In the genomic region with DNA sequence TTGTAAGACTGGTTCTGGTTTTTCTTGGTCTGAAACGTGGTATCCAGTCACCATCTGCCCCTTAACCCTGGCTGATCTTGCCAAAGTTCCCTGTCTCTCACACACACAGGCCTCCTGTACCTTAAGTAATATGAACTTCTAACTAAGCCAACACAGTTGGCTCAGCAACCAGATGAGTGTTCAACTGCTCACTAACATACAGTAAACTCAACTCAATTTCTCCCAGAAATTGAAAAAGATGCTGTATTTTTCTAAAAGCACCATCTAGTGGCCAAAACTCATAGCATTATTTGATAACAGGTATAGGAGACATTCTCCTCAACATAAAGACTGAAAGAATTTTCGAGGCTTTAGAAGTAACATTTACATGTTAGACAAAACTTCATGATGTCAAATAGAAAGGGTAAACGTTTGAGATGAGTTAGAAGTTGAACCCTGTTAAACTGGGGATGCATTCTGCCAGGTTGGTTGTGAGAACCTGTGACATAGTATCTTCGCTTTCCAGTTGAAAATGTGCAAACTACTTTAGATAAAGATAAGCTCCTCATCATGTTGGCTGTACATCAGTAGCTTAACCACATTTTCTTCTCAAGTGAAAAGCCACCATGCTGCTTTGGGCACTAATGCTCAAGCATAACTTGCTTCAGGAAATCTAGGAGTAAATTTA, we compare ENCODE assay signal across 2 cellular contexts.
TF ChIP-seq lines count a peak whose summit lies in the region.

No MANE protein-coding gene starts in this region.

TF ChIP-seq in K562, 482 proteins besides CTCF, POLR2A, EP300 and RAD21:
- TF ChIP-seq, protein P1, sequence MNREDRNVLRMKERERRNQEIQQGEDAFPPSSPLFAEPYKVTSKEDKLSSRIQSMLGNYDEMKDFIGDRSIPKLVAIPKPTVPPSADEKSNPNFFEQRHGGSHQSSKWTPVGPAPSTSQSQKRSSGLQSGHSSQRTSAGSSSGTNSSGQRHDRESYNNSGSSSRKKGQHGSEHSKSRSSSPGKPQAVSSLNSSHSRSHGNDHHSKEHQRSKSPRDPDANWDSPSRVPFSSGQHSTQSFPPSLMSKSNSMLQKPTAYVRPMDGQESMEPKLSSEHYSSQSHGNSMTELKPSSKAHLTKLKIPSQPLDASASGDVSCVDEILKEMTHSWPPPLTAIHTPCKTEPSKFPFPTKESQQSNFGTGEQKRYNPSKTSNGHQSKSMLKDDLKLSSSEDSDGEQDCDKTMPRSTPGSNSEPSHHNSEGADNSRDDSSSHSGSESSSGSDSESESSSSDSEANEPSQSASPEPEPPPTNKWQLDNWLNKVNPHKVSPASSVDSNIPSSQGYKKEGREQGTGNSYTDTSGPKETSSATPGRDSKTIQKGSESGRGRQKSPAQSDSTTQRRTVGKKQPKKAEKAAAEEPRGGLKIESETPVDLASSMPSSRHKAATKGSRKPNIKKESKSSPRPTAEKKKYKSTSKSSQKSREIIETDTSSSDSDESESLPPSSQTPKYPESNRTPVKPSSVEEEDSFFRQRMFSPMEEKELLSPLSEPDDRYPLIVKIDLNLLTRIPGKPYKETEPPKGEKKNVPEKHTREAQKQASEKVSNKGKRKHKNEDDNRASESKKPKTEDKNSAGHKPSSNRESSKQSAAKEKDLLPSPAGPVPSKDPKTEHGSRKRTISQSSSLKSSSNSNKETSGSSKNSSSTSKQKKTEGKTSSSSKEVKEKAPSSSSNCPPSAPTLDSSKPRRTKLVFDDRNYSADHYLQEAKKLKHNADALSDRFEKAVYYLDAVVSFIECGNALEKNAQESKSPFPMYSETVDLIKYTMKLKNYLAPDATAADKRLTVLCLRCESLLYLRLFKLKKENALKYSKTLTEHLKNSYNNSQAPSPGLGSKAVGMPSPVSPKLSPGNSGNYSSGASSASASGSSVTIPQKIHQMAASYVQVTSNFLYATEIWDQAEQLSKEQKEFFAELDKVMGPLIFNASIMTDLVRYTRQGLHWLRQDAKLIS (CRISPR knock-in tag; IDR thresholded peaks at IDR 0.05) = 0 out of 2 replicates have a peak, but pooled peaks have one; percentile 28
- TF ChIP-seq CBFA2T3 (IDR thresholded peaks at IDR 0.05) (peak; percentile 16; the same call in 1 of the 2 replicates), TEAD4 (IDR thresholded peaks at IDR 0.05; ENCODE audit: low read length) (0 out of 2 replicates have a peak, but pooled peaks have one; percentile 19), TEAD4 (CRISPR knock-in tag; IDR thresholded peaks at IDR 0.05; ENCODE audit: borderline replicate concordance) (no peak), CTBP1 (IDR thresholded peaks at IDR 0.05; ENCODE audit: borderline replicate concordance) (no peak)
- TF ChIP-seq, protein P2, sequence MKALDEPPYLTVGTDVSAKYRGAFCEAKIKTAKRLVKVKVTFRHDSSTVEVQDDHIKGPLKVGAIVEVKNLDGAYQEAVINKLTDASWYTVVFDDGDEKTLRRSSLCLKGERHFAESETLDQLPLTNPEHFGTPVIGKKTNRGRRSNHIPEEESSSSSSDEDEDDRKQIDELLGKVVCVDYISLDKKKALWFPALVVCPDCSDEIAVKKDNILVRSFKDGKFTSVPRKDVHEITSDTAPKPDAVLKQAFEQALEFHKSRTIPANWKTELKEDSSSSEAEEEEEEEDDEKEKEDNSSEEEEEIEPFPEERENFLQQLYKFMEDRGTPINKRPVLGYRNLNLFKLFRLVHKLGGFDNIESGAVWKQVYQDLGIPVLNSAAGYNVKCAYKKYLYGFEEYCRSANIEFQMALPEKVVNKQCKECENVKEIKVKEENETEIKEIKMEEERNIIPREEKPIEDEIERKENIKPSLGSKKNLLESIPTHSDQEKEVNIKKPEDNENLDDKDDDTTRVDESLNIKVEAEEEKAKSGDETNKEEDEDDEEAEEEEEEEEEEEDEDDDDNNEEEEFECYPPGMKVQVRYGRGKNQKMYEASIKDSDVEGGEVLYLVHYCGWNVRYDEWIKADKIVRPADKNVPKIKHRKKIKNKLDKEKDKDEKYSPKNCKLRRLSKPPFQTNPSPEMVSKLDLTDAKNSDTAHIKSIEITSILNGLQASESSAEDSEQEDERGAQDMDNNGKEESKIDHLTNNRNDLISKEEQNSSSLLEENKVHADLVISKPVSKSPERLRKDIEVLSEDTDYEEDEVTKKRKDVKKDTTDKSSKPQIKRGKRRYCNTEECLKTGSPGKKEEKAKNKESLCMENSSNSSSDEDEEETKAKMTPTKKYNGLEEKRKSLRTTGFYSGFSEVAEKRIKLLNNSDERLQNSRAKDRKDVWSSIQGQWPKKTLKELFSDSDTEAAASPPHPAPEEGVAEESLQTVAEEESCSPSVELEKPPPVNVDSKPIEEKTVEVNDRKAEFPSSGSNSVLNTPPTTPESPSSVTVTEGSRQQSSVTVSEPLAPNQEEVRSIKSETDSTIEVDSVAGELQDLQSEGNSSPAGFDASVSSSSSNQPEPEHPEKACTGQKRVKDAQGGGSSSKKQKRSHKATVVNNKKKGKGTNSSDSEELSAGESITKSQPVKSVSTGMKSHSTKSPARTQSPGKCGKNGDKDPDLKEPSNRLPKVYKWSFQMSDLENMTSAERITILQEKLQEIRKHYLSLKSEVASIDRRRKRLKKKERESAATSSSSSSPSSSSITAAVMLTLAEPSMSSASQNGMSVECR (CRISPR knock-in tag; IDR thresholded peaks at IDR 0.05) = no peak

TF ChIP-seq in HepG2, 621 proteins besides CTCF, POLR2A, EP300 and RAD21:
- peak; percentile 57 for TF ChIP-seq STAG1 (CRISPR knock-in tag; IDR thresholded peaks at IDR 0.05)
- TF ChIP-seq, protein P3, sequence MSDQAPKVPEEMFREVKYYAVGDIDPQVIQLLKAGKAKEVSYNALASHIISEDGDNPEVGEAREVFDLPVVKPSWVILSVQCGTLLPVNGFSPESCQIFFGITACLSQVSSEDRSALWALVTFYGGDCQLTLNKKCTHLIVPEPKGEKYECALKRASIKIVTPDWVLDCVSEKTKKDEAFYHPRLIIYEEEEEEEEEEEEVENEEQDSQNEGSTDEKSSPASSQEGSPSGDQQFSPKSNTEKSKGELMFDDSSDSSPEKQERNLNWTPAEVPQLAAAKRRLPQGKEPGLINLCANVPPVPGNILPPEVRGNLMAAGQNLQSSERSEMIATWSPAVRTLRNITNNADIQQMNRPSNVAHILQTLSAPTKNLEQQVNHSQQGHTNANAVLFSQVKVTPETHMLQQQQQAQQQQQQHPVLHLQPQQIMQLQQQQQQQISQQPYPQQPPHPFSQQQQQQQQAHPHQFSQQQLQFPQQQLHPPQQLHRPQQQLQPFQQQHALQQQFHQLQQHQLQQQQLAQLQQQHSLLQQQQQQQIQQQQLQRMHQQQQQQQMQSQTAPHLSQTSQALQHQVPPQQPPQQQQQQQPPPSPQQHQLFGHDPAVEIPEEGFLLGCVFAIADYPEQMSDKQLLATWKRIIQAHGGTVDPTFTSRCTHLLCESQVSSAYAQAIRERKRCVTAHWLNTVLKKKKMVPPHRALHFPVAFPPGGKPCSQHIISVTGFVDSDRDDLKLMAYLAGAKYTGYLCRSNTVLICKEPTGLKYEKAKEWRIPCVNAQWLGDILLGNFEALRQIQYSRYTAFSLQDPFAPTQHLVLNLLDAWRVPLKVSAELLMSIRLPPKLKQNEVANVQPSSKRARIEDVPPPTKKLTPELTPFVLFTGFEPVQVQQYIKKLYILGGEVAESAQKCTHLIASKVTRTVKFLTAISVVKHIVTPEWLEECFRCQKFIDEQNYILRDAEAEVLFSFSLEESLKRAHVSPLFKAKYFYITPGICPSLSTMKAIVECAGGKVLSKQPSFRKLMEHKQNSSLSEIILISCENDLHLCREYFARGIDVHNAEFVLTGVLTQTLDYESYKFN (CRISPR knock-in tag; conservative IDR thresholded peaks at IDR 0.05) = no peak
- TF ChIP-seq PRPF4 (IDR thresholded peaks at IDR 0.05; ENCODE audit: low read depth, low read length, poor library complexity, severe bottlenecking) = no peak
- peak; percentile 27; the same call in 1 of the 2 replicates for TF ChIP-seq SMC3 (IDR thresholded peaks at IDR 0.05; ENCODE audit: low read length)
TF ChIP-seq in HepG2: peak in this region for 2.
